Comparison of ENCODE assay signal across 14 cellular contexts in the genomic region with DNA sequence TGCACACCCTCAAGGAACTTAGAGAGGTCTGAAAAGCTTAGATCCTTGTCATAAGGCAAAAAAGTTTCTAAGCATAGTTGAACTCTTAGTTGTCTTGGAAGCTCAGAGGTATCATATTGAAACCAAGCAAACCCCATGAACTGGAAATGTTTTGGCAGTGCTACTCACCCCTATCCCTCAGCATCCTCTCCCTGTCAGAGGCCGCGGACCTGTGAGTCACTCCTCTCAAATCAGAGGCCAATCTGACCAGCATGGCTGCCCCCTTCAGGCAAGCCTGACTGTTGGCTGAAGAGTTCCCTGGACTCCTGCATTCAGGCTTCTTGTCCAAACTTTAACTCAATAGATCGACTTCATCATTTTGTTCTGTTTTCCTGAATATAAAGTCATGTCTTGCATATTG.
DNase-seq lines count a peak whose midpoint lies in the region; ATAC-seq and TF ChIP-seq lines count a peak whose summit lies in the region.
"Had no signal": no experiment of that assay in that cellular context is flagged by ENCODE, and none has a peak within 500 bp of the region (broad histone marks: within the 10 kb centered on the region; RNA-seq: fewer than 3 reads in every experiment).

No MANE protein-coding gene starts in this region.

- in situ Hi-C loops in ACHN (cut with HindIII; ENCODE audit: low pct_ligation_motif_present, low pct_unique_long_range_greater_than_20kb, low sequenced_read_pairs) = no loop called here

- no peak overlapping the region for H3K4me3 ChIP-seq in fibroblast of mammary gland (ENCODE audit: control insufficient read depth, low read depth, low read length)
- H3K4me3 ChIP-seq: left lung, pancreas had no signal

- DNase-seq in ACHN (peak; percentile 72), RKO (ENCODE audit: low spot score) (peak; percentile 61), fibroblast of mammary gland (ENCODE audit: low read depth) (peak; percentile 76), NAMALWA (ENCODE audit: low spot score) (no peak), NCI-H2107 (lab: John Stamatoyannopoulos, UW) (no peak)
- no peak for DNase-seq in stimulated activated CD4-positive, alpha-beta T cell treated with anti-CD3 and anti-CD28 coated beads, Interleukin-15, amount 100 ng/mL, for 24 hours
- DNase-seq: activated T-cell treated with anti-CD3 and anti-CD28 coated beads for 4 hours; CD4-positive, CD25-positive, alpha-beta regulatory T cell; left lung; NCI-H146; pancreas; stimulated activated CD4-positive, alpha-beta T cell treated with anti-CD3 and anti-CD28 coated beads, Interleukin-4, amount 100 ng/mL, for 4 hours had no signal

- no peak for ATAC-seq in activated CD4-positive, CD25-positive, alpha-beta regulatory T cell treated with anti-CD3 and anti-CD28 coated beads, Interleukin-2, amount 50 U/mL, for 24 hours
- ATAC-seq: left lung, pancreas had no signal

- TF ChIP-seq CTCF in GM12872 (IDR thresholded peaks at IDR 0.05; ENCODE audit: insufficient read depth, low read depth, low read length) (peak; percentile 29; the same call in 1 of the 3 replicates), fibroblast of mammary gland (conservative IDR thresholded peaks at IDR 0.05; ENCODE audit: control insufficient read depth, insufficient read depth, low read depth, low read length) (peak; percentile 56)

Comparison
In these comparisons a context has a peak if more than half of its experiments do, and no peak if none do; other contexts are left out.
1. DNase-seq: peak in ACHN (single experiment), RKO (single experiment) and fibroblast of mammary gland (single experiment); none in stimulated activated CD4-positive, alpha-beta T cell treated with anti-CD3 and anti-CD28 coated beads, Interleukin-15, amount 100 ng/mL, for 24 hours (single experiment), NAMALWA (single experiment) and NCI-H2107 (single experiment).